In the genomic region with DNA sequence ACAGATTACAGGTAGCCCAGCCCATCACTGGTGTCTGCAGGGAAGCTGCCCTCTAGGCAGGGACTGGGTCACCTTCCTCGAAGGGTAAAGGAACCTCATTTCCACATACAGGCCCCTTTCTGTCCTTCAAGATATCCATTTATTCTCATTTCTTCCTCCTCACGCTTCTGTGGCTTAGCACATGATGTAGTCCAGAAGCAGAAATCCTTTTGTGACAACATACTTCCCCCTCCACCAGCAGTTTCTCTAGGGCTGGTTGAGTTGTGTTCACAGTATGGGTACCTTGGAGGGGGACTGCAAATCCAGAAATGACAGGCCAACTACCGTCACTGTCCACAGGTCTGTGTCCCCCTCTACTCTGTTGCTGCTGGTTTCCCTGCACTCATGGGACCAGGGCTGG, we compare ENCODE assay signal across 23 cellular contexts.
"Had no signal": no experiment of that assay in that cellular context is flagged by ENCODE, and none has a peak within 500 bp of the region (broad histone marks: within the 10 kb centered on the region; RNA-seq: fewer than 3 reads in every experiment).

No MANE protein-coding gene starts in this region.

- H3K9me3 ChIP-seq: mucosa of descending colon, pancreas, stomach had no signal

- H3K36me3 ChIP-seq: cardiac muscle cell, neural progenitor cell, pancreas, stomach had no signal

- H3K4me1 ChIP-seq: neural progenitor cell had no signal

- H2AFZ ChIP-seq: neural progenitor cell had no signal

- H3K4me2 ChIP-seq: neural progenitor cell, smooth muscle cell had no signal

- H3K4me3 ChIP-seq: cardiac muscle cell, mucosa of descending colon, neural progenitor cell, pancreas, smooth muscle cell, stomach had no signal

- ATAC-seq: activated CD4-positive, CD25-positive, alpha-beta regulatory T cell treated with anti-CD3 and anti-CD28 coated beads, Interleukin-2, amount 50 U/mL, for 24 hours; activated CD8-positive, alpha-beta T cell treated with anti-CD3 and anti-CD28 coated beads, Interleukin-2, amount 10 ng/mL, durations not matched to agents 7 days and 5 days; left lobe of liver; mucosa of descending colon; sciatic nerve; T-cell had no signal

- DNase-seq: activated CD4-positive, alpha-beta T cell treated with anti-CD3 and anti-CD28 coated beads, Interleukin-2, amount 10 ng/mL, durations not matched to agents 7 days and 5 days; activated CD8-positive, alpha-beta T cell treated with anti-CD3 and anti-CD28 coated beads, Interleukin-2, amount 10 ng/mL, durations not matched to agents 7 days and 5 days; activated naive CD4-positive, alpha-beta T cell treated with Interleukin-2 at 50 U/mL for 16 hours; activated naive CD8-positive, alpha-beta T cell treated with anti-CD3 and anti-CD28 coated beads, Interleukin-2, amount 10 ng/mL, durations not matched to agents 7 days and 5 days; activated T-cell treated with anti-CD3 and anti-CD28 coated beads, Interleukin-2, amount 50 U/mL, for 24 hours; amygdala; foreskin melanocyte; glutamatergic neuron; hippocampal formation; kidney; mucosa of descending colon; naive B cell; pancreas; stimulated activated CD4-positive, alpha-beta T cell treated with anti-CD3 and anti-CD28 coated beads, Interleukin-4, amount 100 ng/mL, for 1 hour; stomach; T-cell; trophoblast cell had no signal

- H3K9ac ChIP-seq: neural progenitor cell had no signal

- H3K27me3 ChIP-seq: cardiac muscle cell, neural progenitor cell, pancreas, stomach had no signal

- H3K27ac ChIP-seq: cardiac muscle cell, neural progenitor cell, pancreas, stomach had no signal
